Comparison of ENCODE assay signal across 8 cellular contexts in genomic region chr17:60135160-60135950, GRCh38. TPM values are rescaled to one million over a fixed set of nuclear protein-coding genes. Genes with fewer than 3 reads are reported as not detected.
DNase-seq lines count a peak whose midpoint lies in the region; ATAC-seq, FAIRE-seq and TF ChIP-seq lines count a peak whose summit lies in the region.

No MANE protein-coding gene starts in this region.

- peak overlapping the region; percentile 93 for H3K4me3 ChIP-seq in Jurkat, Clone E6-1 (ENCODE audit: low read length)
- peak overlapping the region; percentile 66 to 82 for H3K4me3 ChIP-seq in neutrophil (ENCODE audit: low read depth in 1 of 2, low read length in 1 of 2)

- H3K27ac ChIP-seq in neutrophil (peak overlapping the region; percentile 65), substantia nigra (ENCODE audit: low read depth, low read length, poor library complexity, severe bottlenecking) (peak overlapping the region; percentile 54)

- FAIRE-seq in frontal cortex (lab: Jason Lieb, UNC), result no peak

- peaks cover 49% of the 10 kb centered on the region for H3K27me3 ChIP-seq in neutrophil

- peaks cover 27 to 30% of the 10 kb centered on the region in 2 experiments for H3K4me1 ChIP-seq in neutrophil (ENCODE audit: control insufficient read depth in 1 of 2, insufficient read depth in 1 of 2, low read depth in 1 of 2, low read length in 1 of 2)

- peak; percentile 82 for DNase-seq in DMS153 (lab: John Stamatoyannopoulos, UW)
- peak; percentile 89 for DNase-seq in Jurkat, Clone E6-1 (ENCODE audit: low read depth, low spot score)
- DNase-seq in SHP77 treated with DMSO at 0.1 percent for 48 hours (lab: John Stamatoyannopoulos, UW), result peak; percentile 56
- peak; percentile 88 for DNase-seq in activated naive CD4-positive, alpha-beta T cell treated with Interleukin-2 at 50 U/mL for 16 hours
- peak; percentile 87 to 95 for DNase-seq in frontal cortex (ENCODE audit: low spot score in 2 of 2)
- peak in 48 of 49 donors; percentile 20 to 96 (median 83) for DNase-seq in substantia nigra (lab: John Stamatoyannopoulos, UW)

- TF ChIP-seq CTCF in neutrophil (IDR thresholded peaks at IDR 0.05), result no peak

- no peaks in the 10 kb centered on the region for H3K9me3 ChIP-seq in neutrophil

- ATAC-seq in GM21528 (IDR thresholded peaks at IDR 0.05; ENCODE audit: low FRiP score, unreplicated experiment), result peak; percentile 82

- H3K36me3 ChIP-seq in neutrophil, result peaks cover 5% of the 10 kb centered on the region

RNA-seq across cellular contexts. Expression of gene CA4, which starts 14.4 kb away (rescaled TPM):
- polyA plus RNA-seq in Jurkat, Clone E6-1 (2012; ENCODE audit: insufficient read depth, insufficient read length), result not detected
- 0.41 TPM for total RNA-seq in frontal cortex

RNA-seq across cellular contexts. Expression of gene HEATR6, which starts 56.6 kb away (rescaled TPM):
- polyA plus RNA-seq in Jurkat, Clone E6-1 (2012; ENCODE audit: insufficient read depth, insufficient read length), result 17.1 TPM
- 13.5 TPM for total RNA-seq in frontal cortex

Comparison
In these comparisons a context has a peak if more than half of its experiments do, and no peak if none do; other contexts are left out.
1. Peak in every context shown above with its lines: DNase-seq, ATAC-seq, H3K4me3 ChIP-seq and H3K27ac ChIP-seq.